19 cellular contexts compared by ENCODE assay signal in the genomic region with DNA sequence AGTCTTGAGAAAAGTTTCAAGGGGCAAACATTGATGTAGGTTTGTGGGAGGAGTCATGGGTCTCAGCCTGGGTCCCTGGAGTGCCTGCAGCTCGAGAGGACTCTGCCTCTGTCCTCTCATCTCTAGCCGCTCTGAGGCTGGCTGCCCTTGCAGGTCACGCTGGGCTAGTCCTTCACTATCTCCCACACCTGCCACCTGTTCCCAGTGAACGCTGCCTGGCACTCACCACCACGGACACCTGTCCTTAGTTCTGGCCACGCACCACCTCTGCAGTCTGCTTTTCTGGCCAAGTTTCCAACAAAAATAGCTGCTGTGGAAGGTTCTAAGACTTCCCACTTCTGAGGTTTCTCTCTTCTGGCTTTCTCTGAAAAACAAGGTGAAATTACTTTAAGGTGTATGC. TPM values are rescaled to one million over a fixed set of nuclear protein-coding genes. Genes with fewer than 3 reads are reported as not detected.
"Had no signal": no experiment of that assay in that cellular context is flagged by ENCODE, and none has a peak within 500 bp of the region (broad histone marks: within the 10 kb centered on the region; RNA-seq: fewer than 3 reads in every experiment).

No MANE protein-coding gene starts in this region.

- DNase-seq: activated CD4-positive, alpha-beta T cell treated with anti-CD3 and anti-CD28 coated beads, Interleukin-2, amount 50 U/mL, for 1 hour; activated CD8-positive, alpha-beta T cell treated with anti-CD3 and anti-CD28 coated beads, Interleukin-2, amount 10 ng/mL, durations not matched to agents 7 days and 5 days; activated gamma-delta T cell treated with Interleukin-2 at 50 U/mL for 16 hours; central memory CD4-positive, alpha-beta T cell; dermis blood vessel endothelial cell; effector memory CD4-positive, alpha-beta T cell; foreskin keratinocyte; kidney glomerular epithelial cell; left lung; natural killer cell; stimulated activated CD4-positive, alpha-beta T cell treated with anti-CD3 and anti-CD28 coated beads, Interleukin-15, amount 100 ng/mL, for 24 hours; stimulated activated naive CD4-positive, alpha-beta T cell; testis had no signal

- ATAC-seq: activated CD4-positive, CD25-positive, alpha-beta regulatory T cell treated with anti-CD3 and anti-CD28 coated beads, Interleukin-2, amount 50 U/mL, for 24 hours; activated CD8-positive, alpha-beta T cell treated with anti-CD3 and anti-CD28 coated beads, Interleukin-2, amount 10 ng/mL, durations not matched to agents 7 days and 5 days; foreskin keratinocyte; left lung; natural killer cell; sciatic nerve had no signal

- H3K27ac ChIP-seq: foreskin keratinocyte, left lung, neutrophil, testis, vagina, VCaP had no signal

- H3K4me1 ChIP-seq: foreskin keratinocyte, left lung, testis, vagina had no signal

- H3K9me3 ChIP-seq: left lung, neutrophil, testis, vagina had no signal

- H3K27me3 ChIP-seq: left lung, neutrophil, testis, vagina had no signal

- H3K36me3 ChIP-seq: left lung, neutrophil, vagina had no signal

- H3K4me3 ChIP-seq: left lung, smooth muscle cell, testis, vagina had no signal

RNA-seq across cellular contexts. Expression of gene LCA5L, which starts 58.7 kb away (rescaled TPM):
- total RNA-seq: vagina had no signal
